8 cellular contexts compared by ENCODE assay signal in genomic region chr1:174964261-174964984, GRCh38. TPM values are rescaled to one million over a fixed set of nuclear protein-coding genes. Genes with fewer than 3 reads are reported as not detected.
A peak's percentile ranks its signal among the peaks of the same experiment; 100 is the strongest.
DNase-seq lines count a peak whose midpoint lies in the region; ATAC-seq and TF ChIP-seq lines count a peak whose summit lies in the region.

No MANE protein-coding gene starts in this region.

- ATAC-seq in GM21423 (IDR thresholded peaks at IDR 0.05; ENCODE audit: unreplicated experiment) (peak; percentile 38), HG03442 (IDR thresholded peaks at IDR 0.05; ENCODE audit: unreplicated experiment) (no peak), GM19467 (IDR thresholded peaks at IDR 0.05; ENCODE audit: unreplicated experiment) (no peak)

- H2AFZ ChIP-seq in OCI-LY7 (ENCODE audit: low read length): peak overlapping the region; percentile 19; the same call in 1 of the 2 replicates

- no peaks in the 10 kb centered on the region for H3K27me3 ChIP-seq in colonic mucosa

- no peaks in the 10 kb centered on the region for H3K9me3 Mint-ChIP-seq in nephron

- H4K20me1 ChIP-seq in OCI-LY7 (ENCODE audit: insufficient read depth, low read length): no peaks in the 10 kb centered on the region

- BruUV-seq in OCI-LY7 (replicated peaks; lab: Mats Ljungman, UMichigan): no TSS peak

- H3K27ac Mint-ChIP-seq in nephron: peak overlapping the region; percentile 58 to 89 (median 75)

- H3K9me3 ChIP-seq in OCI-LY7 (ENCODE audit: low read length): peaks cover 3% of the 10 kb centered on the region; the same call in 1 of the 2 replicates
- H3K9me3 ChIP-seq in colonic mucosa: no peaks in the 10 kb centered on the region

- in situ Hi-C loops in ACHN (cut with HindIII; ENCODE audit: low pct_ligation_motif_present, low pct_unique_long_range_greater_than_20kb, low sequenced_read_pairs): no loop called here

- peak overlapping the region in 1 of 2 donors; percentile 27 for H3K9ac ChIP-seq in colonic mucosa (ENCODE audit: low read depth in 2 of 2, low read length in 2 of 2)

- H3K27me3 Mint-ChIP-seq in nephron (ENCODE audit: low read depth): no peaks in the 10 kb centered on the region

- H3K36me3 Mint-ChIP-seq in nephron (ENCODE audit: low read depth): no peaks in the 10 kb centered on the region

- H3K27ac ChIP-seq in OCI-LY7 (ENCODE audit: low read depth, low read length, poor library complexity, severe bottlenecking) (peak overlapping the region; percentile 93), colonic mucosa (peak overlapping the region; percentile 62), substantia nigra (ENCODE audit: low read depth, low read length, poor library complexity, severe bottlenecking) (no peak overlapping the region)

- DNase-seq in OCI-LY7 (ENCODE audit: low spot score) (peak; percentile 78), colonic mucosa (peak; percentile 33), substantia nigra (lab: John Stamatoyannopoulos, UW) (no peak), ACHN (no peak)

- CTCF ChIA-PET in OCI-LY7 (lab: Charles Lee; ENCODE audit: unreplicated experiment): interaction anchor here (0.8 kb wide), 1 partner anchor 11 kb away, joined by 4 read pairs; no protein-coding TSS in a partner anchor

- peaks cover 52% of the 10 kb centered on the region for H3K4me1 Mint-ChIP-seq in nephron

- TF ChIP-seq CTCF in OCI-LY7 (conservative IDR thresholded peaks at IDR 0.05; ENCODE audit: low read length) (no peak), colonic mucosa (IDR thresholded peaks at IDR 0.05) (no peak), nephron (IDR thresholded peaks at IDR 0.05; ENCODE audit: unreplicated experiment in 3 of 3) (no peak)

- H3K79me2 ChIP-seq in OCI-LY7 (ENCODE audit: insufficient read depth, low read depth, low read length): peaks cover 40% of the 10 kb centered on the region; the same call in 1 of the 2 replicates

- peaks cover 79% of the 10 kb centered on the region for H3K4me1 ChIP-seq in OCI-LY7 (ENCODE audit: insufficient read depth, low read length, poor library complexity, severe bottlenecking)
- H3K4me1 ChIP-seq in colonic mucosa: peaks cover 17% of the 10 kb centered on the region

- H3K4me3 ChIP-seq in OCI-LY7 (ENCODE audit: low read depth, low read length, poor library complexity, severe bottlenecking) (peak overlapping the region; percentile 63), colonic mucosa (no peak overlapping the region)

- POLR2A ChIA-PET in OCI-LY7 (lab: Charles Lee): interaction anchor here (0.7 to 7.8 kb wide), 10 partner anchors 8 to 165 kb away, joined by 3 to 61 read pairs (median 4); partner anchors contain the start of gene CACYBP

- H3K36me3 ChIP-seq in OCI-LY7 (ENCODE audit: insufficient read depth, low read length) (peaks cover 39% of the 10 kb centered on the region), colonic mucosa (no peaks in the 10 kb centered on the region)

- peak overlapping the region; percentile 83 for H3K4me2 ChIP-seq in OCI-LY7 (ENCODE audit: low read length)

- intact Hi-C loops in OCI-LY7 (cut with micrococcal nuclease; ENCODE audit: unreplicated experiment) (loop anchor here (2.0 kb wide), 2 partner anchors 14 to 90 kb away; no protein-coding TSS in a partner anchor), colonic mucosa (cut with DNase I) (no loop called here)

- H3K4me3 Mint-ChIP-seq in nephron: peak overlapping the region in 2 of 3 experiments; percentile 15 to 51

- H3K9me2 ChIP-seq in OCI-LY7 (ENCODE audit: insufficient read depth, low read length): no peaks in the 10 kb centered on the region

RNA-seq across cellular contexts. Expression of gene CACYBP, which starts 35.3 kb away (rescaled TPM):
- total RNA-seq in OCI-LY7 (2014; rRNA removed; shearing (Covaris generic)): 473 and 1,119 TPM in 2 replicates
- 332 and 343 TPM in 2 replicates for total RNA-seq in OCI-LY7 (2022)
- total RNA-seq in colonic mucosa: 100 to 1,000 TPM in 1 of 2 donors, 10 to 100 TPM in 1; 66.9 to 182 TPM

RNA-seq across cellular contexts. Expression of gene MRPS14, which starts 58.8 kb away (rescaled TPM):
- total RNA-seq in OCI-LY7 (2014; rRNA removed; shearing (Covaris generic)): 35.5 and 43.7 TPM in 2 replicates
- total RNA-seq in OCI-LY7 (2022) (47.1 and 49.6 TPM in 2 replicates), colonic mucosa (10 to 100 TPM; 30.4 to 36.2 TPM)

Comparison
In these comparisons a context has a peak if more than half of its experiments do, and no peak if none do; other contexts are left out.
1. DNase-seq: peak in OCI-LY7 (single experiment) and colonic mucosa (single experiment); none in substantia nigra (0 of 49) and ACHN (single experiment).